In the genomic region with DNA sequence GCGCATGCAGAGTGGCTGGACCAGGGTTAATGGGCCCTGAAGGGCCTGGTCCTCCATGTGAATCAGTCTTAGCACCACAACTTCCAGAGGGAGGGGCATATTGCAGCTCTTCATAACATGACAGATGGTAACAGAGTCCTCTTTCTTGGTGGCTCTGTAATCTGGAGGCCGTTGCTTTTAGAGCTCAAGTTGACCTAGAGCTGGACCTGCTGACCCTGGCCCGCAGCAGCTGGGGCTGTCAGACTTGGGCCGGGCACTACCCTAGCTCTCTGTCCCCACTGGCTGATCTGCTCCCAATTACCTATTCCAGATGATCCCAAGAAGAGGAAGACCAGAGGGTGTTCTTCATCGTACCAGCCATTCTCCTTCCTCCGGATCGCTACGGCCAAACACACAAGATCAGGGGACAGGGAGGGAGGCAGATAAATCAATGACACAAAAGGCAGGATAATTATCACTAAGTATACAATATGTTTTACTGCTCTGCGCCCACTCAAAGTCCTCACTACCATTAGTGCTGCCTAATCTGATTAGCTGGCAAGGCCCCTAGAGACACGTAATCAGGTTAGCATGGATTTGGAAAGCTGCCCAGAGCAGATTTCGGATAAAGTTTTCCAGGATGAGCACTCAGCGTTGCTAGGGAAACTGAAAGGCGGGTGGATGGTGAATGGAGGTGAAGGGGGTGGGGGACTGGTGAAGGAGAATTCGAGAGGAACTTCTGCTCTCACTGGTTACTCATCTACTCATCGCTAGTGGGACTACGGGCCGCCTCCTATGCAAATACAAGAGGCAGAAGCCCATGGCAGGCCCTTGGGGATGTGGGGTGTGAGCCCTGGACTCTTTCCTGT, we compare ENCODE assay signal across 8 cellular contexts.
DNase-seq lines count a peak whose midpoint lies in the region; ATAC-seq and TF ChIP-seq lines count a peak whose summit lies in the region.

No MANE protein-coding gene starts in this region.

- peak overlapping the region; percentile 94 for H3K27ac ChIP-seq in WERI-Rb-1

- H3K27me3 ChIP-seq in WERI-Rb-1 (ENCODE audit: insufficient read depth, low read depth, severe bottlenecking) = no peaks in the 10 kb centered on the region

- H3K9me3 ChIP-seq in WERI-Rb-1 (ENCODE audit: severe bottlenecking) = no peaks in the 10 kb centered on the region

- peak overlapping the region; percentile 16 for H3K4me3 ChIP-seq in WERI-Rb-1 (ENCODE audit: low read depth, low read length)

- H3K36me3 ChIP-seq in WERI-Rb-1 = peaks cover 2% of the 10 kb centered on the region

- DNase-seq in DMS 273 treated with DMSO at 0.1 percent for 48 hours (lab: John Stamatoyannopoulos, UW) (peak; percentile 80), NCI-H1105 treated with DMSO at 0.1 percent for 48 hours (lab: John Stamatoyannopoulos, UW) (peak; percentile 100), WERI-Rb-1 (peak; percentile 96), left kidney (ENCODE audit: low read depth, low spot score) (peak; percentile 78), Right ventricle myocardium inferior (ENCODE audit: missing footprints) (no peak), cortex of kidney (lab: John Stamatoyannopoulos, UW) (no peak), COLO829 (ENCODE audit: low spot score) (no peak)
- no peak for DNase-seq in effector CD8-positive, alpha-beta T cell (lab: John Stamatoyannopoulos, UW)

- TF ChIP-seq CTCF in WERI-Rb-1 (IDR thresholded peaks at IDR 0.05; ENCODE audit: low read depth, low read length) = no peak

- no peak for ATAC-seq in Right ventricle myocardium inferior

- intact Hi-C loops in Right ventricle myocardium inferior (cut with DNase I) = no loop called here

Comparison
In these comparisons a context has a peak if more than half of its experiments do, and no peak if none do; other contexts are left out.
1. DNase-seq: peak in DMS 273 treated with DMSO at 0.1 percent for 48 hours (single experiment), NCI-H1105 treated with DMSO at 0.1 percent for 48 hours (single experiment), WERI-Rb-1 (single experiment) and left kidney (single experiment); none in Right ventricle myocardium inferior (single experiment), cortex of kidney (single experiment), COLO829 (single experiment) and effector CD8-positive, alpha-beta T cell (single experiment).